ENCODE assay signal across 10 cellular contexts in genomic region chr21:33427051-33427450, GRCh38.
"Had no signal": no experiment of that assay in that cellular context is flagged by ENCODE, and none has a peak within 500 bp of the region (broad histone marks: within the 10 kb centered on the region; RNA-seq: fewer than 3 reads in every experiment).

No MANE protein-coding gene starts in this region.

- H3K9me3 ChIP-seq: colonic mucosa, testis, uterus had no signal

- DNase-seq: activated CD4-positive, alpha-beta memory T cell treated with anti-CD3 and anti-CD28 coated beads, Interleukin-2, amount 10 ng/mL, durations not matched to agents 7 days and 5 days; activated T-cell treated with anti-CD3 and anti-CD28 coated beads, Interleukin-2, amount 50 U/mL, for 48 hours; colonic mucosa; foreskin melanocyte; left colon; stimulated activated CD4-positive, alpha-beta T cell treated with anti-CD3 and anti-CD28 coated beads, Interleukin-2, amount 100 ng/mL, for 48 hours; stimulated activated naive CD8-positive, alpha-beta T cell treated with anti-CD3 and anti-CD28 coated beads, Interleukin-15, Interleukin-2, amounts not matched to agents 100 U/mL and 50 U/mL, for 24 hours; testis; uterus had no signal

- H3K4me3 ChIP-seq: colonic mucosa, testis, uterus had no signal

- H3K4me1 ChIP-seq: colonic mucosa, testis had no signal

- H3K27me3 ChIP-seq: colonic mucosa, testis, uterus had no signal

- H3K27ac ChIP-seq: colonic mucosa, testis, uterus had no signal

- H3K9me3 Mint-ChIP-seq: activated CD4-positive, alpha-beta memory T cell treated with anti-CD3 and anti-CD28 coated beads, Interleukin-2, amount 10 ng/mL, durations not matched to agents 7 days and 5 days; natural killer cell treated with Interleukin-12 subunit alpha and Interleukin-12 subunit beta and Interleukin-15 and Interleukin-18, amount 100 ng/mL, for 72 hours had no signal

- H3K4me3 Mint-ChIP-seq: activated CD4-positive, alpha-beta memory T cell treated with anti-CD3 and anti-CD28 coated beads, Interleukin-2, amount 10 ng/mL, durations not matched to agents 7 days and 5 days; natural killer cell treated with Interleukin-12 subunit alpha and Interleukin-12 subunit beta and Interleukin-15 and Interleukin-18, amount 100 ng/mL, for 72 hours had no signal

- H3K36me3 ChIP-seq: uterus had no signal

- H3K27ac Mint-ChIP-seq: activated CD4-positive, alpha-beta memory T cell treated with anti-CD3 and anti-CD28 coated beads, Interleukin-2, amount 10 ng/mL, durations not matched to agents 7 days and 5 days; natural killer cell treated with Interleukin-12 subunit alpha and Interleukin-12 subunit beta and Interleukin-15 and Interleukin-18, amount 100 ng/mL, for 72 hours had no signal

- H3K27me3 Mint-ChIP-seq: activated CD4-positive, alpha-beta memory T cell treated with anti-CD3 and anti-CD28 coated beads, Interleukin-2, amount 10 ng/mL, durations not matched to agents 7 days and 5 days had no signal
